ENCODE assay signal across 8 cellular contexts in the genomic region with DNA sequence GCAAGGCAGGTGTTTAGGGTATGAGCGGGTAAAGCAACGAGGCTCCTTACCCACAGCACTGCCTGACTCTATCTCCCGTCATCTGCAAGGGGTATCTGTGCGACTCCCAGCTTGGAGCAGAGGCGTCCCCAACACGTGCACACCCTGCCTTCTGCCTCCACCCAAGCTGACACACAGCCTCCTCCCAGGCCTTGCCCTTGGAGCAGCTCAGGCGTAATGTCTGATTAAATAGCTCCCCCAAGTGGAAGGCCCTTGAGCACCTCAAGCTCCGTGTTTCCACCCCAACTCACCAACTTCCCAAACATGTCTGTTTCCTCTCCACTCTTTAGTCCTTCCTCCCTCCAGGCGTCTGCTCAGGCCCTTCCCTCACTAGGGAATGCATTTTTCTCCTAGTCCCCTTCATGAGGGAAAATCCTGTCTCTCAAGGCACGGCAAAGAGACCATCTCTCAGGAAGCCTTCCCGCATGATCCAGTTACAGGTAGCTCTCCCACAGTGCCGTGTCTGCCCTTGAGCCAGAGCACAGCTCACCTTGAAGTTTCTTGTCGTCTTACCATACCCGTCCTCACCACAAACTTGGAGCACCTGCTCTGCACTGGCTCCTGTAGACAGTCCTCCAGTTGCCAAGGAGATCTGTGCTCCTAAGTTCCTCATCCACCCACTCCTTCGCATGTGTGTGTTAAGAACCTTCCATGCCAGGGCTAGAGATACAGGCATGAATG. TPM values are rescaled to one million over a fixed set of nuclear protein-coding genes. Genes with fewer than 3 reads are reported as not detected.
DNase-seq lines count a peak whose midpoint lies in the region; ATAC-seq, FAIRE-seq and TF ChIP-seq lines count a peak whose summit lies in the region.

No MANE protein-coding gene starts in this region.

- no peaks in the 10 kb centered on the region for H3K27me3 ChIP-seq in breast epithelium
- no peaks in the 10 kb centered on the region for H3K27me3 ChIP-seq in kidney epithelial cell (ENCODE audit: control insufficient read depth, insufficient read depth, low read length)
- no peaks in the 10 kb centered on the region for H3K27me3 ChIP-seq in suprapubic skin

- H3K4me3 ChIP-seq in breast epithelium (no peak overlapping the region), kidney epithelial cell (ENCODE audit: low read depth, low read length) (no peak overlapping the region), suprapubic skin (no peak overlapping the region)

- DNase-seq in AG20443 (ENCODE audit: low spot score) (peak; percentile 93), GM12891 (ENCODE audit: insufficient read length, low spot score) (no peak), NCI-H526 treated with DMSO at 0.1 percent for 48 hours (lab: John Stamatoyannopoulos, UW) (peak; percentile 70), breast epithelium (ENCODE audit: low spot score in 2 of 2) (peak in 1 of 2 donors; percentile 67), kidney epithelial cell (ENCODE audit: low read depth) (no peak), suprapubic skin (ENCODE audit: low spot score in 2 of 2) (no peak)
- DNase-seq in activated CD4-positive, alpha-beta T cell treated with anti-CD3 and anti-CD28 coated beads for 48 hours = no peak

- FAIRE-seq in GM12891 (lab: Jason Lieb, UNC) = peak; percentile 33

- TF ChIP-seq CTCF in breast epithelium (IDR thresholded peaks at IDR 0.05) (peak in 2 of 3 donors; percentile 50 to 59), kidney epithelial cell (IDR thresholded peaks at IDR 0.05; ENCODE audit: insufficient read depth, low read length, poor library complexity, severe bottlenecking) (peak; percentile 63), suprapubic skin (IDR thresholded peaks at IDR 0.05) (peak; percentile 48 to 55)

- H3K4me1 ChIP-seq in breast epithelium = peaks cover 0 to 4% of the 10 kb centered on the region in 2 donors
- H3K4me1 ChIP-seq in suprapubic skin = peaks cover 7% of the 10 kb centered on the region

- TF ChIP-seq EP300 in suprapubic skin (IDR thresholded peaks at IDR 0.05) = no peak

- no peak overlapping the region for H3K27ac ChIP-seq in breast epithelium
- no peak overlapping the region for H3K27ac ChIP-seq in suprapubic skin

- WGBS in suprapubic skin = 41% methylated on average over 15 of the region's 15 CpGs

- ATAC-seq in GM18867 (IDR thresholded peaks at IDR 0.05; ENCODE audit: unreplicated experiment) = no peak

- H3K36me3 ChIP-seq in breast epithelium = no peaks in the 10 kb centered on the region
- H3K36me3 ChIP-seq in kidney epithelial cell (ENCODE audit: control insufficient read depth, insufficient read depth, low read length) = no peaks in the 10 kb centered on the region
- H3K36me3 ChIP-seq in suprapubic skin = peaks cover 34% of the 10 kb centered on the region

- no peak for TF ChIP-seq POLR2A in GM12891 (IDR thresholded peaks at IDR 0.05; ENCODE audit: low read depth, low read length)
- no peak for TF ChIP-seq POLR2A in breast epithelium (IDR thresholded peaks at IDR 0.05)
- TF ChIP-seq POLR2A in suprapubic skin (IDR thresholded peaks at IDR 0.05) = no peak

- intact Hi-C loops in breast epithelium (cut with DNase I; ENCODE audit: low total_unique reads) = no loop called here

- no peaks in the 10 kb centered on the region for H3K9me3 ChIP-seq in breast epithelium
- H3K9me3 ChIP-seq in suprapubic skin = no peaks in the 10 kb centered on the region

TF ChIP-seq in GM12891, 5 proteins besides CTCF, POLR2A, EP300 and RAD21:
- no peak for TF ChIP-seq PAX5 (IDR thresholded peaks at IDR 0.05; ENCODE audit: insufficient read depth, low read length, severe bottlenecking)
- no peak for TF ChIP-seq POU2F2 (IDR thresholded peaks at IDR 0.05; ENCODE audit: low read depth, low read length)
- TF ChIP-seq POLR2AphosphoS5 (IDR thresholded peaks at IDR 0.05; ENCODE audit: low read depth, low read length) = no peak
TF ChIP-seq in GM12891: peak in this region for 0.

RNA-seq across cellular contexts. Expression of a gene that starts 15.8 kb away (rescaled TPM):
- 31.3 TPM for polyA plus RNA-seq in GM12891 (2012; ENCODE audit: low read depth, missing spikeins)
- total RNA-seq in breast epithelium = 10 to 100 TPM in 2 of 3 donors, 1 to 10 TPM in 1; 9.8 to 32.1 (median 21.6) TPM
- 14.2 and 17.2 TPM in 2 replicates for total RNA-seq in kidney epithelial cell
- 10 to 100 TPM; 30.7 to 78.4 (median 53.9) TPM for total RNA-seq in suprapubic skin

RNA-seq across cellular contexts. Expression of a gene that starts 48.8 kb away (rescaled TPM):
- not detected for polyA plus RNA-seq in GM12891 (2012; ENCODE audit: low read depth, missing spikeins)
- total RNA-seq in breast epithelium = 10 to 100 TPM in 1 of 3 donors, 1 to 10 TPM in 1, not detected in 1; 7.0 to 17.7 TPM
- total RNA-seq in kidney epithelial cell = not detected in 2 replicates
- total RNA-seq in suprapubic skin = 10 to 100 TPM in 2 of 4 donors, 1 to 10 TPM in 2; 6.2 to 44.0 (median 20.3) TPM

Comparison
In these comparisons a context has a peak if more than half of its experiments do, and no peak if none do; other contexts are left out.
1. DNase-seq: peak in AG20443 (single experiment) and NCI-H526 treated with DMSO at 0.1 percent for 48 hours (single experiment); none in GM12891 (single experiment), kidney epithelial cell (single experiment), suprapubic skin (0 of 2) and activated CD4-positive, alpha-beta T cell treated with anti-CD3 and anti-CD28 coated beads for 48 hours (single experiment).
2. Peak in every context shown above with its lines, with median percentiles within 50 percentile points of each other: CTCF ChIP-seq.